Comparison of ENCODE assay signal across 1 cellular context in genomic region chr22:20124083-20124787, GRCh38.
TF ChIP-seq lines count a peak whose summit lies in the region.

No MANE protein-coding gene starts in this region.

TF ChIP-seq in K562, 482 proteins besides CTCF, POLR2A, EP300 and RAD21:
- TF ChIP-seq IRF9 (tag; IDR thresholded peaks at IDR 0.05) (0 out of 2 replicates have a peak, but pooled peaks have one; percentile 15), LCOR (CRISPR knock-in tag; IDR thresholded peaks at IDR 0.05) (no peak), MYC (IDR thresholded peaks at IDR 0.05; ENCODE audit: low read depth, low read length) (no peak), MYC (CRISPR knock-in tag; IDR thresholded peaks at IDR 0.05; ENCODE audit: borderline replicate concordance, low read depth) (no peak), FOXK2 (conservative IDR thresholded peaks at IDR 0.05 in 1 of 2, IDR thresholded peaks at IDR 0.05 in 1 of 2; ENCODE audit: low read depth in 2 of 2) (no peak), ZFX (CRISPR knock-in tag; IDR thresholded peaks at IDR 0.05) (no peak), ETV5 (CRISPR knock-in tag; IDR thresholded peaks at IDR 0.05; ENCODE audit: low read depth) (no peak), TSC22D4 (tag; IDR thresholded peaks at IDR 0.05) (0 out of 2 replicates have a peak, but pooled peaks have one; percentile 31), ZFP36 (IDR thresholded peaks at IDR 0.05; ENCODE audit: low read depth, low read length, partially characterized antibody) (no peak), HMBOX1 (IDR thresholded peaks at IDR 0.05) (no peak), POLR2B (IDR thresholded peaks at IDR 0.05; ENCODE audit: low read depth, partially characterized antibody) (peak; percentile 12), DNMT1 (IDR thresholded peaks at IDR 0.05) (no peak), NCOR1 (IDR thresholded peaks at IDR 0.05) (no peak), ZNF699 (CRISPR knock-in tag; IDR thresholded peaks at IDR 0.05; ENCODE audit: insufficient replicate concordance) (no peak), ZBTB9 (CRISPR knock-in tag; IDR thresholded peaks at IDR 0.05) (no peak), PATZ1 (CRISPR knock-in tag; IDR thresholded peaks at IDR 0.05; ENCODE audit: borderline replicate concordance) (no peak), FOXM1 (IDR thresholded peaks at IDR 0.05; ENCODE audit: low read depth) (no peak), FOXM1 (CRISPR knock-in tag; IDR thresholded peaks at IDR 0.05; ENCODE audit: low read depth) (no peak), ELF4 (CRISPR knock-in tag; IDR thresholded peaks at IDR 0.05) (0 out of 2 replicates have a peak, but pooled peaks have one; percentile 24), YBX1 (IDR thresholded peaks at IDR 0.05) (no peak), TEAD4 (IDR thresholded peaks at IDR 0.05; ENCODE audit: low read length) (0 out of 2 replicates have a peak, but pooled peaks have one; percentile 2), TEAD4 (CRISPR knock-in tag; IDR thresholded peaks at IDR 0.05; ENCODE audit: borderline replicate concordance) (no peak), TGIF2 (CRISPR knock-in tag; IDR thresholded peaks at IDR 0.05) (no peak), SREBF1 (IDR thresholded peaks at IDR 0.05; ENCODE audit: borderline replicate concordance, low read depth, low read length) (no peak), PHB (CRISPR knock-in tag; IDR thresholded peaks at IDR 0.05) (0 out of 2 replicates have a peak, but pooled peaks have one; percentile 55), RBM14 (IDR thresholded peaks at IDR 0.05; ENCODE audit: borderline replicate concordance, insufficient read depth, low read depth, low read length) (no peak), GTF2F1 (IDR thresholded peaks at IDR 0.05; ENCODE audit: low read depth, low read length) (0 out of 2 replicates have a peak, but pooled peaks have one; percentile 68), ZNF253 (CRISPR knock-in tag; conservative IDR thresholded peaks at IDR 0.05) (no peak), SMARCA4 (IDR thresholded peaks at IDR 0.05) (no peak), STAT5A (IDR thresholded peaks at IDR 0.05; ENCODE audit: borderline replicate concordance, low read length) (peak; percentile 13; the same call in 1 of the 2 replicates), POLR2G (IDR thresholded peaks at IDR 0.05; ENCODE audit: low read depth, low read length) (0 out of 2 replicates have a peak, but pooled peaks have one; percentile 64), PBX2 (CRISPR knock-in tag; IDR thresholded peaks at IDR 0.05; ENCODE audit: low read depth) (no peak), PBX2 (tag; conservative IDR thresholded peaks at IDR 0.05; ENCODE audit: low read depth) (no peak), L3MBTL2 (IDR thresholded peaks at IDR 0.05) (no peak), CHD2 (IDR thresholded peaks at IDR 0.05; ENCODE audit: low read depth, low read length) (0 out of 2 replicates have a peak, but pooled peaks have one; percentile 27), THAP12 (CRISPR knock-in tag; IDR thresholded peaks at IDR 0.05) (peak; percentile 61; the same call in 1 of the 2 replicates), GABPB2 (CRISPR knock-in tag; conservative IDR thresholded peaks at IDR 0.05) (no peak), RBFOX2 (IDR thresholded peaks at IDR 0.05; ENCODE audit: low read depth, low read length) (peak; percentile 67), BRD4 (IDR thresholded peaks at IDR 0.05) (no peak), ZC3H11A (IDR thresholded peaks at IDR 0.05; ENCODE audit: low read depth, low read length) (peak; percentile 72; the same call in 1 of the 2 replicates), CTBP1 (IDR thresholded peaks at IDR 0.05; ENCODE audit: borderline replicate concordance) (no peak), ZNF280B (CRISPR knock-in tag; IDR thresholded peaks at IDR 0.05) (no peak), TCFL5 (CRISPR knock-in tag; conservative IDR thresholded peaks at IDR 0.05) (no peak), PHB2 (IDR thresholded peaks at IDR 0.05; ENCODE audit: low read depth) (no peak), HMGN3 (IDR thresholded peaks at IDR 0.05; ENCODE audit: borderline replicate concordance, extremely low read depth, insufficient read length, low read depth, low read length) (no peak), ZNF274 (IDR thresholded peaks at IDR 0.05; ENCODE audit: borderline replicate concordance, low read depth, low read length) (no peak), POLR2AphosphoS2 (IDR thresholded peaks at IDR 0.05; ENCODE audit: low read length) (peak; percentile 82; the same call in 1 of the 2 replicates), ATF1 (CRISPR knock-in tag; IDR thresholded peaks at IDR 0.05) (no peak), ATF1 (tag; IDR thresholded peaks at IDR 0.05) (no peak), ZNF140 (CRISPR knock-in tag; IDR thresholded peaks at IDR 0.05) (no peak)
